ENCODE assay signal across 11 cellular contexts in the genomic region with DNA sequence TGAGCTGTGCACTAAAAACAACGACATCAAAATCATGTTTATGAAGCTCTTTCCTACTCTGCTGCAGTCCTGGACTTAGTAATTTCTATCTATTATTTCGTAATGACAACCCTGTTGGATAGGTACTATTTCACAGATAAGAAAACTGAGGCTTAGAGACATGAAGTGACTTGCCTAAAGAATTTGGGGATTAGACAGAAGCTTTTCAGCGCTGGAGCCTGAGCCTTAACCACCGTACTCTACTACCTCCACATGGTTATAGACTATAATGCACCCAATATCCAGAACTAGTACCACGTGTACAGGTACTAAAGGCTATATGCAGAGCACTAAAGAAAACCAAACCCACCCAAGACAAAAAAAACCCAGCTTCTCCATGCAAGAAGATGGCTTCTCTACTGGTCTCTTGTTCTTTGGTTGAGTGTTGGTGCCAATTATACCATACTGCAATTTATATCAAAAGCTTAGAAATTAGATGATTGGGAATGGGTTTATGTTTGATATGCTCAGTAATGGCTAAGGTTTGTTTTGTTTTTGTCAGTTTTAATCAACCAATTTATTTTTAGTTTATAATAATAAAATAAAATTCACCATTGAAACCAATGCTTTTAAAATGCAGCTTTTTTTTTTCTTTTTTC. TPM values are rescaled to one million over a fixed set of nuclear protein-coding genes. Genes with fewer than 3 reads are reported as not detected.
DNase-seq lines count a peak whose midpoint lies in the region; ATAC-seq and TF ChIP-seq lines count a peak whose summit lies in the region.
"Had no signal": no experiment of that assay in that cellular context is flagged by ENCODE, and none has a peak within 500 bp of the region (broad histone marks: within the 10 kb centered on the region; RNA-seq: fewer than 3 reads in every experiment).

No MANE protein-coding gene starts in this region.

- no peak overlapping the region for H3K4me3 Mint-ChIP-seq in activated naive CD8-positive, alpha-beta T cell treated with anti-CD3 and anti-CD28 coated beads, Interleukin-2, amount 50 U/mL, for 24 hours

- no TSS peak for BruUV-seq in A673 (replicated peaks; lab: Mats Ljungman, UMichigan)

- CTCF ChIA-PET in A673 (lab: Charles Lee) = interaction anchor here (0.6 kb wide), 2 partner anchors 46 to 247 kb away, joined by 3 to 4 read pairs; no protein-coding TSS in a partner anchor

- ATAC-seq in activated naive CD8-positive, alpha-beta T cell treated with anti-CD3 and anti-CD28 coated beads, Interleukin-2, amount 50 U/mL, for 24 hours = peak; percentile 86

- H3K4me1 Mint-ChIP-seq in activated naive CD8-positive, alpha-beta T cell treated with anti-CD3 and anti-CD28 coated beads, Interleukin-2, amount 50 U/mL, for 24 hours = peaks cover 6% of the 10 kb centered on the region

- intact Hi-C loops in A673 (cut with micrococcal nuclease; ENCODE audit: unreplicated experiment) = loop anchor here (10.0 kb wide), 2 partner anchors 190 to 390 kb away; no protein-coding TSS in a partner anchor
- intact Hi-C loops in uterus (cut with DNase I; ENCODE audit: low total_unique reads) = no loop called here

- no peaks in the 10 kb centered on the region for H3K9me3 Mint-ChIP-seq in activated naive CD8-positive, alpha-beta T cell treated with anti-CD3 and anti-CD28 coated beads, Interleukin-2, amount 50 U/mL, for 24 hours

- H3K36me3 Mint-ChIP-seq in activated naive CD8-positive, alpha-beta T cell treated with anti-CD3 and anti-CD28 coated beads, Interleukin-2, amount 50 U/mL, for 24 hours (ENCODE audit: low read depth) = no peaks in the 10 kb centered on the region

- H3K27ac ChIP-seq in A673 (ENCODE audit: low read depth, low read length, poor library complexity, severe bottlenecking) (no peak overlapping the region), uterus (no peak overlapping the region)
- H3K27ac ChIP-seq: dorsolateral prefrontal cortex had no signal

- no peaks in the 10 kb centered on the region for H3K36me3 ChIP-seq in A673 (ENCODE audit: insufficient read depth, low read length, poor library complexity, severe bottlenecking)
- no peaks in the 10 kb centered on the region for H3K36me3 ChIP-seq in uterus

- H3K4me3 ChIP-seq in A673 (ENCODE audit: low read depth, low read length, poor library complexity, severe bottlenecking) (no peak overlapping the region), uterus (no peak overlapping the region)
- H3K4me3 ChIP-seq: dorsolateral prefrontal cortex had no signal

- H3K4me1 ChIP-seq in A673 (ENCODE audit: insufficient read depth, low read length, poor library complexity, severe bottlenecking) = no peaks in the 10 kb centered on the region
- H3K4me1 ChIP-seq in uterus = no peaks in the 10 kb centered on the region

- DNase-seq in A673 (ENCODE audit: low spot score) (peak; percentile 62), GDM1 (lab: John Stamatoyannopoulos, UW) (peak; percentile 10), NCI-H526 treated with DMSO at 0.1 percent for 48 hours (lab: John Stamatoyannopoulos, UW) (peak; percentile 26), uterus (no peak), kidney tubule cell (ENCODE audit: low spot score) (no peak), NOMO-1 treated with DMSO at 0.1 percent for 48 hours (lab: John Stamatoyannopoulos, UW; ENCODE audit: unreplicated experiment) (no peak), NCI-H446 treated with DMSO at 0.1 percent for 48 hours (lab: John Stamatoyannopoulos, UW) (no peak)
- no peak for DNase-seq in activated naive CD8-positive, alpha-beta T cell treated with anti-CD3 and anti-CD28 coated beads, Interleukin-2, amount 50 U/mL, for 24 hours
- DNase-seq: dorsolateral prefrontal cortex; NCI-H2107; stimulated activated CD4-positive, alpha-beta T cell treated with anti-CD3 and anti-CD28 coated beads, Interleukin-15, amount 100 ng/mL, for 24 hours had no signal

- H3K27me3 ChIP-seq in A673 (replicated peaks; ENCODE audit: insufficient read depth, low read depth, low read length, poor library complexity) = no peaks in the 10 kb centered on the region
- H3K27me3 ChIP-seq in uterus = no peaks in the 10 kb centered on the region
- H3K27me3 ChIP-seq: dorsolateral prefrontal cortex had no signal

- POLR2A ChIA-PET in A673 (lab: Charles Lee; ENCODE audit: low non-redundant PET) = interaction anchor here (0.7 kb wide), 1 partner anchor 277 kb away, joined by 3 read pairs; no protein-coding TSS in a partner anchor

- H3K9me3 ChIP-seq in A673 (ENCODE audit: low read depth, low read length, poor library complexity, severe bottlenecking) (no peaks in the 10 kb centered on the region), uterus (no peaks in the 10 kb centered on the region)

- TF ChIP-seq CTCF in A673 (conservative IDR thresholded peaks at IDR 0.05; ENCODE audit: low read depth, low read length) (peak; percentile 54), uterus (IDR thresholded peaks at IDR 0.05) (no peak)

- TF ChIP-seq POLR2A in uterus (IDR thresholded peaks at IDR 0.05) = no peak

- H3K27me3 Mint-ChIP-seq in activated naive CD8-positive, alpha-beta T cell treated with anti-CD3 and anti-CD28 coated beads, Interleukin-2, amount 50 U/mL, for 24 hours = no peaks in the 10 kb centered on the region

- H3K27ac Mint-ChIP-seq in activated naive CD8-positive, alpha-beta T cell treated with anti-CD3 and anti-CD28 coated beads, Interleukin-2, amount 50 U/mL, for 24 hours = no peak overlapping the region

RNA-seq across cellular contexts. Expression of a gene that starts 6.5 kb away (rescaled TPM):
- total RNA-seq in A673 (2021) = 0.70 and 1.1 TPM in 2 replicates
- 10 to 100 TPM in 2 of 4 donors, 1 to 10 TPM in 2; 7.7 to 16.8 (median 9.7) TPM for total RNA-seq in uterus

Comparison
In these comparisons a context has a peak if more than half of its experiments do, and no peak if none do; other contexts are left out.
1. DNase-seq: peak in A673 (single experiment), GDM1 (single experiment) and NCI-H526 treated with DMSO at 0.1 percent for 48 hours (single experiment); none in activated naive CD8-positive, alpha-beta T cell treated with anti-CD3 and anti-CD28 coated beads, Interleukin-2, amount 50 U/mL, for 24 hours (single experiment), uterus (0 of 2), kidney tubule cell (single experiment), NOMO-1 treated with DMSO at 0.1 percent for 48 hours (single experiment) and NCI-H446 treated with DMSO at 0.1 percent for 48 hours (single experiment).